Comparison of ENCODE assay signal across 1 cellular context in genomic region chr2:120675460-120676130, GRCh38.
TF ChIP-seq lines count a peak whose summit lies in the region.

No MANE protein-coding gene starts in this region.

TF ChIP-seq in SK-N-SH treated with all-trans-retinoic acid at 6 μM for 48 hours, 23 proteins besides CTCF, POLR2A, EP300 and RAD21 (continued from another document):
- TF ChIP-seq, protein P1, sequence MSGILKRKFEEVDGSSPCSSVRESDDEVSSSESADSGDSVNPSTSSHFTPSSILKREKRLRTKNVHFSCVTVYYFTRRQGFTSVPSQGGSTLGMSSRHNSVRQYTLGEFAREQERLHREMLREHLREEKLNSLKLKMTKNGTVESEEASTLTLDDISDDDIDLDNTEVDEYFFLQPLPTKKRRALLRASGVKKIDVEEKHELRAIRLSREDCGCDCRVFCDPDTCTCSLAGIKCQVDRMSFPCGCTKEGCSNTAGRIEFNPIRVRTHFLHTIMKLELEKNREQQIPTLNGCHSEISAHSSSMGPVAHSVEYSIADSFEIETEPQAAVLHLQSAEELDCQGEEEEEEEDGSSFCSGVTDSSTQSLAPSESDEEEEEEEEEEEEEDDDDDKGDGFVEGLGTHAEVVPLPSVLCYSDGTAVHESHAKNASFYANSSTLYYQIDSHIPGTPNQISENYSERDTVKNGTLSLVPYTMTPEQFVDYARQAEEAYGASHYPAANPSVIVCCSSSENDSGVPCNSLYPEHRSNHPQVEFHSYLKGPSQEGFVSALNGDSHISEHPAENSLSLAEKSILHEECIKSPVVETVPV (CRISPR knock-in tag; IDR thresholded peaks at IDR 0.05), result no peak
- TF ChIP-seq OSR1 (CRISPR knock-in tag; IDR thresholded peaks at IDR 0.05) (no peak), ZNF8 (CRISPR knock-in tag; IDR thresholded peaks at IDR 0.05) (no peak), RARB (CRISPR knock-in tag; IDR thresholded peaks at IDR 0.05) (no peak), ISL1 (CRISPR knock-in tag; IDR thresholded peaks at IDR 0.05) (no peak)
TF ChIP-seq in SK-N-SH treated with all-trans-retinoic acid at 6 μM for 48 hours: peak in this region for 0.
